In genomic region chr6:49541936-49542335, GRCh38 we compare ENCODE assay signal across 18 cellular contexts. TPM values are rescaled to one million over a fixed set of nuclear protein-coding genes. Genes with fewer than 3 reads are reported as not detected.
DNase-seq lines count a peak whose midpoint lies in the region; ATAC-seq and TF ChIP-seq lines count a peak whose summit lies in the region.
"Had no signal": no experiment of that assay in that cellular context is flagged by ENCODE, and none has a peak within 500 bp of the region (broad histone marks: within the 10 kb centered on the region; RNA-seq: fewer than 3 reads in every experiment).

No MANE protein-coding gene starts in this region.

- ATAC-seq in RWPE2 (ENCODE audit: low read depth): peak; percentile 73
- ATAC-seq: gastrocnemius medialis; stimulated activated memory B cell treated with anti-CD40 and anti-IgM and Interleukin-4, amounts not matched to agents 10 μg/mL and 1 μg/mL and 100 μg/mL, for 72 hours had no signal

- no peak overlapping the region for H3K4me3 ChIP-seq in RWPE2 (ENCODE audit: severe bottlenecking)
- H3K4me3 ChIP-seq in hepatocyte: no peak overlapping the region
- no peak overlapping the region for H3K4me3 ChIP-seq in lower leg skin (ENCODE audit: low read depth, poor library complexity, severe bottlenecking)
- H3K4me3 ChIP-seq: BLaER1, cardiac muscle cell, gastrocnemius medialis, sigmoid colon, vagina had no signal

- H2AFZ ChIP-seq in hepatocyte: no peak overlapping the region

- H3K27ac ChIP-seq in RWPE2 (ENCODE audit: poor library complexity, severe bottlenecking) (peak overlapping the region; percentile 94), hepatocyte (peak overlapping the region; percentile 24)
- H3K27ac ChIP-seq: BLaER1, cardiac muscle cell, gastrocnemius medialis, sigmoid colon, vagina had no signal

- TF ChIP-seq CTCF in RWPE2 (IDR thresholded peaks at IDR 0.05; ENCODE audit: poor library complexity, severe bottlenecking): no peak
- no peak for TF ChIP-seq CTCF in hepatocyte (IDR thresholded peaks at IDR 0.05; ENCODE audit: poor library complexity)
- no peak for TF ChIP-seq CTCF in lower leg skin (IDR thresholded peaks at IDR 0.05)

- H3K79me2 ChIP-seq in hepatocyte: no peaks in the 10 kb centered on the region

- H3K27me3 ChIP-seq in RWPE2 (ENCODE audit: insufficient read depth, poor library complexity, severe bottlenecking) (no peaks in the 10 kb centered on the region), hepatocyte (no peaks in the 10 kb centered on the region)
- H3K27me3 ChIP-seq: BLaER1, gastrocnemius medialis, sigmoid colon, vagina had no signal

- H3K36me3 ChIP-seq in RWPE2 (ENCODE audit: low read depth): no peaks in the 10 kb centered on the region
- H3K36me3 ChIP-seq in hepatocyte (replicated peaks; ENCODE audit: insufficient read depth, low read depth): no peaks in the 10 kb centered on the region
- H3K36me3 ChIP-seq: BLaER1, cardiac muscle cell, gastrocnemius medialis, sigmoid colon, vagina had no signal

- peaks cover 22% of the 10 kb centered on the region for H3K4me1 ChIP-seq in RWPE2 (ENCODE audit: insufficient read depth, poor library complexity, severe bottlenecking)
- no peaks in the 10 kb centered on the region for H3K4me1 ChIP-seq in hepatocyte (ENCODE audit: insufficient read depth)
- H3K4me1 ChIP-seq: BLaER1, gastrocnemius medialis, sigmoid colon had no signal

- 65% methylated on average over 3 of the region's 3 CpGs for WGBS in hepatocyte (ENCODE audit: low lambda C conversion rate, missing lambda C conversion rate)
- WGBS in lower leg skin, 2 donors: 58 to 61% methylated on average over 3 of the region's 3 CpGs

- no peaks in the 10 kb centered on the region for H3K9me2 ChIP-seq in hepatocyte (replicated peaks; ENCODE audit: insufficient read depth)

- TF ChIP-seq POLR2A in lower leg skin (IDR thresholded peaks at IDR 0.05): no peak

- DNase-seq in DMS 273 (lab: John Stamatoyannopoulos, UW; ENCODE audit: unreplicated experiment) (peak; percentile 55), NCI-H1092 (lab: John Stamatoyannopoulos, UW) (peak; percentile 7), RWPE2 (ENCODE audit: low spot score) (no peak), hepatocyte (ENCODE audit: low spot score) (no peak), AG20443 (ENCODE audit: low spot score) (no peak), iPS-NIHi7 (ENCODE audit: extremely low spot score) (no peak), lower leg skin (ENCODE audit: low spot score in 2 of 2) (no peak)
- DNase-seq in stimulated activated CD8-positive, alpha-beta memory T cell treated with anti-CD3 and anti-CD28 coated beads, Interleukin-4, amount 100 ng/mL, for 48 hours: no peak
- DNase-seq: activated CD8-positive, alpha-beta memory T cell treated with anti-CD3 and anti-CD28 coated beads, Interleukin-2, amount 50 U/mL, for 4 hours; effector CD4-positive, alpha-beta T cell; gastrocnemius medialis; SHP77 treated with DMSO at 0.1 percent for 48 hours; sigmoid colon had no signal

- H3K9me3 ChIP-seq in RWPE2 (ENCODE audit: severe bottlenecking) (no peaks in the 10 kb centered on the region), hepatocyte (ENCODE audit: low read depth) (no peaks in the 10 kb centered on the region)
- H3K9me3 ChIP-seq: BLaER1, gastrocnemius medialis, sigmoid colon, vagina had no signal

- no peaks in the 10 kb centered on the region for H4K20me1 ChIP-seq in hepatocyte (ENCODE audit: insufficient read depth, poor library complexity, severe bottlenecking)
- H4K20me1 ChIP-seq: BLaER1 had no signal

- intact Hi-C loops in lower leg skin (cut with DNase I; ENCODE audit: low total_unique reads): no loop called here

- peak overlapping the region; percentile 0 for H3K4me2 ChIP-seq in hepatocyte
- H3K4me2 ChIP-seq: BLaER1 had no signal

RNA-seq across cellular contexts. Expression of gene C6orf141, which starts 8.5 kb away (rescaled TPM):
- total RNA-seq in hepatocyte (1.7 and 2.9 TPM in 2 replicates), lower leg skin (10 to 100 TPM in 2 of 4 donors, 1 to 10 TPM in 2; 4.2 to 25.6 (median 9.5) TPM)
- 4.2 and 4.5 TPM in 2 replicates for polyA plus RNA-seq in hepatocyte

RNA-seq across cellular contexts. Expression of gene GLYATL3, which starts 42.2 kb away (rescaled TPM):
- total RNA-seq in hepatocyte: 0.64 TPM in 1 of 2 replicates, not detected in the other
- polyA plus RNA-seq in hepatocyte: not detected in 2 replicates
- total RNA-seq in lower leg skin: not detected
- total RNA-seq: cardiac muscle cell, gastrocnemius medialis, mesothelial cell of epicardium, sigmoid colon, vagina had no signal
- polyA plus RNA-seq: cardiac muscle cell had no signal

Comparison
In these comparisons a context has a peak if more than half of its experiments do, and no peak if none do; other contexts are left out.
1. DNase-seq: peak in DMS 273 (single experiment) and NCI-H1092 (single experiment); none in RWPE2 (single experiment), hepatocyte (single experiment), AG20443 (single experiment), iPS-NIHi7 (single experiment), stimulated activated CD8-positive, alpha-beta memory T cell treated with anti-CD3 and anti-CD28 coated beads, Interleukin-4, amount 100 ng/mL, for 48 hours (single experiment) and lower leg skin (0 of 2).